1 cellular context compared by ENCODE assay signal in genomic region chr9:14400658-14400995, GRCh38.
TF ChIP-seq lines count a peak whose summit lies in the region.

No MANE protein-coding gene starts in this region.

TF ChIP-seq in HEK293, 187 proteins besides CTCF, POLR2A, EP300 and RAD21 (continued from another document):
- TF ChIP-seq PRDM10 (tag by site-specific recombination; IDR thresholded peaks at IDR 0.05) (no peak), ZNF624 (tag by site-specific recombination; IDR thresholded peaks at IDR 0.05) (no peak)
